Comparison of ENCODE assay signal across 1 cellular context in the genomic region with DNA sequence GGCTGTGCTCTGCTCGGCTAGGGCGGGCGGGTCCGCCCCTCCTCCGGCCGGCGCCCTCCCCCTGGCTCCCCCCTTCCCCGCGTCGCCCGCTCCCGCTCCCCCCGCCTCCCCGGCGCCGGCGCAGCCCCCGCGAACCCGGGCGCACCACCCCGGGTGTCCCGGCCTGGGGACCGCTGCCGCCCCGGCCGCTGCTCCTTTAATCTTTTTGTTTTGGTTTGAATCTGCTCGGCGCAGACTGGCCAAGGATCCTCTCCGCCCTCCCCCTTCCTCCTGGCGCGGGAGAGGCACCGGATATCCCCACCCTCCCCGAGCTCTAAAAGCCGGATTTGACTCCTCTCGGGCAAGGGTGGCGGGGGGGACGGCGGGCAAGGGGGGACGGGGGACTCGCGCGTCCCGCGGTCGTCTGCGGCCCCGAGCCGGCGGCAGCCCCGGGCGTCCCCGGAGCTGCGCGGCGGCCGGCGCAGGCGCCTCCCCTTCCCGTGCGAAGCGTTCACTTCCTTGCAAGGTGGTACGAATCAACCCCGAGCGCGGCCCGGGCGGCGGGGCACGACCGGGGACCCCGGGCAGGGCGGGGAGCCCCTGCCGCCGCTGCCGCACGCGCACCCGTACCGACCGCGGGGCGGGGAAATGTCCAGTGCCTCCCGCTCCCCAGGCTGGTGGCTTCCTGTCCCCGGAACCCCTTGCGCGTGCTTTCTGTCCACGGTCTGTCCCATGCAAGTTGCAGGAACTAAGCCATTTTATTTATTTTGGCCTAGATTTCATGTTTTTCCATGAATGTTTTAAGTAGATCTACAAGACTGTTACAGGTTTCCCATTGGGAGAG.
TF ChIP-seq lines count a peak whose summit lies in the region.

A gene with protein sequence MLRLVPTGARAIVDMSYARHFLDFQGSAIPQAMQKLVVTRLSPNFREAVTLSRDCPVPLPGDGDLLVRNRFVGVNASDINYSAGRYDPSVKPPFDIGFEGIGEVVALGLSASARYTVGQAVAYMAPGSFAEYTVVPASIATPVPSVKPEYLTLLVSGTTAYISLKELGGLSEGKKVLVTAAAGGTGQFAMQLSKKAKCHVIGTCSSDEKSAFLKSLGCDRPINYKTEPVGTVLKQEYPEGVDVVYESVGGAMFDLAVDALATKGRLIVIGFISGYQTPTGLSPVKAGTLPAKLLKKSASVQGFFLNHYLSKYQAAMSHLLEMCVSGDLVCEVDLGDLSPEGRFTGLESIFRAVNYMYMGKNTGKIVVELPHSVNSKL (minus strand): TSS at position 11 of the 823 bp plus-strand sequence. CDS start 81 bp downstream, outside the sequence.

TF ChIP-seq in HepG2, 621 proteins besides CTCF, POLR2A, EP300 and RAD21 (continued from another document and continues in another):
- TF ChIP-seq, protein P1, sequence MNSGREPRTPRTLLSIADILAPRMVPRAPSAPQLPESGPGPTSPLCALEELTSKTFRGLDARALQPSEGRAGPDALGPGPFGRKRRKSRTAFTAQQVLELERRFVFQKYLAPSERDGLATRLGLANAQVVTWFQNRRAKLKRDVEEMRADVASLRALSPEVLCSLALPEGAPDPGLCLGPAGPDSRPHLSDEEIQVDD (CRISPR knock-in tag; IDR thresholded peaks at IDR 0.05; ENCODE audit: borderline replicate concordance) = peak; percentile 30; the same call in 1 of the 2 replicates
- TF ChIP-seq MIER2 (CRISPR knock-in tag; IDR thresholded peaks at IDR 0.05) (no peak), ZNF335 (CRISPR knock-in tag; IDR thresholded peaks at IDR 0.05) (no peak), NR1H2 (CRISPR knock-in tag; IDR thresholded peaks at IDR 0.05; ENCODE audit: borderline replicate concordance, low read depth) (no peak), KDM6A (CRISPR knock-in tag; IDR thresholded peaks at IDR 0.05; ENCODE audit: low read depth) (no peak), FOXK1 (CRISPR knock-in tag; IDR thresholded peaks at IDR 0.05; ENCODE audit: borderline replicate concordance, low read depth) (no peak), CREM (IDR thresholded peaks at IDR 0.05) (no peak), CREM (CRISPR knock-in tag; IDR thresholded peaks at IDR 0.05) (no peak), ZNF264 (CRISPR knock-in tag; IDR thresholded peaks at IDR 0.05) (no peak), POGZ (CRISPR knock-in tag; IDR thresholded peaks at IDR 0.05) (no peak), CHD4 (IDR thresholded peaks at IDR 0.05; ENCODE audit: borderline replicate concordance, low read length) (no peak), GATAD2A (CRISPR knock-in tag; IDR thresholded peaks at IDR 0.05) (no peak), ZNF337 (CRISPR knock-in tag; IDR thresholded peaks at IDR 0.05; ENCODE audit: borderline replicate concordance, low read depth) (no peak), ZNF605 (CRISPR knock-in tag; IDR thresholded peaks at IDR 0.05) (no peak), PPARG (CRISPR knock-in tag; conservative IDR thresholded peaks at IDR 0.05) (no peak), SIN3A (IDR thresholded peaks at IDR 0.05; ENCODE audit: borderline replicate concordance, low read depth, low read length) (peak; percentile 72), PLRG1 (conservative IDR thresholded peaks at IDR 0.05) (no peak), HNRNPL (IDR thresholded peaks at IDR 0.05; ENCODE audit: low read depth, low read length) (no peak), HDAC1 (CRISPR knock-in tag; IDR thresholded peaks at IDR 0.05) (peak; percentile 60), ZNF720 (CRISPR knock-in tag; IDR thresholded peaks at IDR 0.05) (no peak), RORA (CRISPR knock-in tag; IDR thresholded peaks at IDR 0.05) (no peak), ZNF777 (CRISPR knock-in tag; IDR thresholded peaks at IDR 0.05) (peak; percentile 31), ARNT (IDR thresholded peaks at IDR 0.05) (no peak), PAX8 (CRISPR knock-in tag; IDR thresholded peaks at IDR 0.05; ENCODE audit: borderline replicate concordance) (no peak), WIZ (CRISPR knock-in tag; IDR thresholded peaks at IDR 0.05) (no peak), SSRP1 (CRISPR knock-in tag; IDR thresholded peaks at IDR 0.05) (no peak)
- TF ChIP-seq, protein P2, sequence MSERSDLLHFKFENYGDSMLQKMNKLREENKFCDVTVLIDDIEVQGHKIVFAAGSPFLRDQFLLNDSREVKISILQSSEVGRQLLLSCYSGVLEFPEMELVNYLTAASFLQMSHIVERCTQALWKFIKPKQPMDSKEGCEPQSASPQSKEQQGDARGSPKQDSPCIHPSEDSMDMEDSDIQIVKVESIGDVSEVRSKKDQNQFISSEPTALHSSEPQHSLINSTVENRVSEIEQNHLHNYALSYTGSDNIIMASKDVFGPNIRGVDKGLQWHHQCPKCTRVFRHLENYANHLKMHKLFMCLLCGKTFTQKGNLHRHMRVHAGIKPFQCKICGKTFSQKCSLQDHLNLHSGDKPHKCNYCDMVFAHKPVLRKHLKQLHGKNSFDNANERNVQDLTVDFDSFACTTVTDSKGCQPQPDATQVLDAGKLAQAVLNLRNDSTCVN (CRISPR knock-in tag; IDR thresholded peaks at IDR 0.05; ENCODE audit: borderline replicate concordance) = no peak
- TF ChIP-seq, protein P3, sequence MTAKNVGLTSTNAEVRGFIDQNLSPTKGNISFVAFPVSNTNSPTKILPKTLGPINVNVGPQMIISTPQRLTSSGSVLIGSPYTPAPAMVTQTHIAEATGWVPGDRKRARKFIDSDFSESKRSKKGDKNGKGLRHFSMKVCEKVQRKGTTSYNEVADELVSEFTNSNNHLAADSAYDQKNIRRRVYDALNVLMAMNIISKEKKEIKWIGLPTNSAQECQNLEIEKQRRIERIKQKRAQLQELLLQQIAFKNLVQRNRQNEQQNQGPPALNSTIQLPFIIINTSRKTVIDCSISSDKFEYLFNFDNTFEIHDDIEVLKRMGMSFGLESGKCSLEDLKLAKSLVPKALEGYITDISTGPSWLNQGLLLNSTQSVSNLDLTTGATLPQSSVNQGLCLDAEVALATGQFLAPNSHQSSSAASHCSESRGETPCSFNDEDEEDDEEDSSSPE (CRISPR knock-in tag; IDR thresholded peaks at IDR 0.05) = peak; percentile 31; the same call in 1 of the 2 replicates
- TF ChIP-seq, protein P4, sequence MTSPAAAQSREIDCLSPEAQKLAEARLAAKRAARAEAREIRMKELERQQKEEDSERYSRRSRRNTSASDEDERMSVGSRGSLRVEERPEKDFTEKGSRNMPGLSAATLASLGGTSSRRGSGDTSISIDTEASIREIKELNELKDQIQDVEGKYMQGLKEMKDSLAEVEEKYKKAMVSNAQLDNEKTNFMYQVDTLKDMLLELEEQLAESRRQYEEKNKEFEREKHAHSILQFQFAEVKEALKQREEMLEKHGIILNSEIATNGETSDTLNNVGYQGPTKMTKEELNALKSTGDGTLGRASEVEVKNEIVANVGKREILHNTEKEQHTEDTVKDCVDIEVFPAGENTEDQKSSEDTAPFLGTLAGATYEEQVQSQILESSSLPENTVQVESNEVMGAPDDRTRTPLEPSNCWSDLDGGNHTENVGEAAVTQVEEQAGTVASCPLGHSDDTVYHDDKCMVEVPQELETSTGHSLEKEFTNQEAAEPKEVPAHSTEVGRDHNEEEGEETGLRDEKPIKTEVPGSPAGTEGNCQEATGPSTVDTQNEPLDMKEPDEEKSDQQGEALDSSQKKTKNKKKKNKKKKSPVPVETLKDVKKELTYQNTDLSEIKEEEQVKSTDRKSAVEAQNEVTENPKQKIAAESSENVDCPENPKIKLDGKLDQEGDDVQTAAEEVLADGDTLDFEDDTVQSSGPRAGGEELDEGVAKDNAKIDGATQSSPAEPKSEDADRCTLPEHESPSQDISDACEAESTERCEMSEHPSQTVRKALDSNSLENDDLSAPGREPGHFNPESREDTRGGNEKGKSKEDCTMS (CRISPR knock-in tag; conservative IDR thresholded peaks at IDR 0.05) = no peak
- TF ChIP-seq, protein P5, sequence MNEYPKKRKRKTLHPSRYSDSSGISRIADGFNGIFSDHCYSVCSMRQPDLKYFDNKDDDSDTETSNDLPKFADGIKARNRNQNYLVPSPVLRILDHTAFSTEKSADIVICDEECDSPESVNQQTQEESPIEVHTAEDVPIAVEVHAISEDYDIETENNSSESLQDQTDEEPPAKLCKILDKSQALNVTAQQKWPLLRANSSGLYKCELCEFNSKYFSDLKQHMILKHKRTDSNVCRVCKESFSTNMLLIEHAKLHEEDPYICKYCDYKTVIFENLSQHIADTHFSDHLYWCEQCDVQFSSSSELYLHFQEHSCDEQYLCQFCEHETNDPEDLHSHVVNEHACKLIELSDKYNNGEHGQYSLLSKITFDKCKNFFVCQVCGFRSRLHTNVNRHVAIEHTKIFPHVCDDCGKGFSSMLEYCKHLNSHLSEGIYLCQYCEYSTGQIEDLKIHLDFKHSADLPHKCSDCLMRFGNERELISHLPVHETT (CRISPR knock-in tag; conservative IDR thresholded peaks at IDR 0.05) = peak; percentile 93; the same call in 1 of the 2 replicates
- TF ChIP-seq, protein P6, sequence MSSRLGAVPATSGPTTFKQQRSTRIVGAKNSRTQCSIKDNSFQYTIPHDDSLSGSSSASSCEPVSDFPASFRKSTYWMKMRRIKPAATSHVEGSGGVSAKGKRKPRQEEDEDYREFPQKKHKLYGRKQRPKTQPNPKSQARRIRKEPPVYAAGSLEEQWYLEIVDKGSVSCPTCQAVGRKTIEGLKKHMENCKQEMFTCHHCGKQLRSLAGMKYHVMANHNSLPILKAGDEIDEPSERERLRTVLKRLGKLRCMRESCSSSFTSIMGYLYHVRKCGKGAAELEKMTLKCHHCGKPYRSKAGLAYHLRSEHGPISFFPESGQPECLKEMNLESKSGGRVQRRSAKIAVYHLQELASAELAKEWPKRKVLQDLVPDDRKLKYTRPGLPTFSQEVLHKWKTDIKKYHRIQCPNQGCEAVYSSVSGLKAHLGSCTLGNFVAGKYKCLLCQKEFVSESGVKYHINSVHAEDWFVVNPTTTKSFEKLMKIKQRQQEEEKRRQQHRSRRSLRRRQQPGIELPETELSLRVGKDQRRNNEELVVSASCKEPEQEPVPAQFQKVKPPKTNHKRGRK (CRISPR knock-in tag; IDR thresholded peaks at IDR 0.05) = no peak
- TF ChIP-seq, protein P7, sequence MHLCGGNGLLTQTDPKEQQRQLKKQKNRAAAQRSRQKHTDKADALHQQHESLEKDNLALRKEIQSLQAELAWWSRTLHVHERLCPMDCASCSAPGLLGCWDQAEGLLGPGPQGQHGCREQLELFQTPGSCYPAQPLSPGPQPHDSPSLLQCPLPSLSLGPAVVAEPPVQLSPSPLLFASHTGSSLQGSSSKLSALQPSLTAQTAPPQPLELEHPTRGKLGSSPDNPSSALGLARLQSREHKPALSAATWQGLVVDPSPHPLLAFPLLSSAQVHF (CRISPR knock-in tag; IDR thresholded peaks at IDR 0.05) = no peak
- TF ChIP-seq, protein P8, sequence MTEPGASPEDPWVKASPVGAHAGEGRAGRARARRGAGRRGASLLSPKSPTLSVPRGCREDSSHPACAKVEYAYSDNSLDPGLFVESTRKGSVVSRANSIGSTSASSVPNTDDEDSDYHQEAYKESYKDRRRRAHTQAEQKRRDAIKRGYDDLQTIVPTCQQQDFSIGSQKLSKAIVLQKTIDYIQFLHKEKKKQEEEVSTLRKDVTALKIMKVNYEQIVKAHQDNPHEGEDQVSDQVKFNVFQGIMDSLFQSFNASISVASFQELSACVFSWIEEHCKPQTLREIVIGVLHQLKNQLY (CRISPR knock-in tag; IDR thresholded peaks at IDR 0.05) = no peak
- TF ChIP-seq, protein P9, sequence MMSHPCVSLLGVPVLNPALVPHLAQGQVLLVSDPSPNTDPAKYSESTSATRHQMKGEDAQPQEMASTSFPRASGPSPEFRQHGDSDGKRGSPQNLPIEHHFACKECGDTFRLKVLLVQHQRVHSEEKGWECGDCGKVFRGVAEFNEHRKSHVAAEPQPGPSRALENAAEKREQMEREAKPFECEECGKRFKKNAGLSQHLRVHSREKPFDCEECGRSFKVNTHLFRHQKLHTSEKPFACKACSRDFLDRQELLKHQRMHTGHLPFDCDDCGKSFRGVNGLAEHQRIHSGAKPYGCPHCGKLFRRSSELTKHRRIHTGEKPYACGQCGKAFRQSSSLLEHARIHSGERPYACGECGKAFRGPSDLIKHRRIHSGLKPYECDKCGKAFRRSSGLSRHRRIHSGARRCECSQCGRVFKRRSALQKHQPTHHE (CRISPR knock-in tag; IDR thresholded peaks at IDR 0.05; ENCODE audit: borderline replicate concordance) = no peak
- TF ChIP-seq, protein P10, sequence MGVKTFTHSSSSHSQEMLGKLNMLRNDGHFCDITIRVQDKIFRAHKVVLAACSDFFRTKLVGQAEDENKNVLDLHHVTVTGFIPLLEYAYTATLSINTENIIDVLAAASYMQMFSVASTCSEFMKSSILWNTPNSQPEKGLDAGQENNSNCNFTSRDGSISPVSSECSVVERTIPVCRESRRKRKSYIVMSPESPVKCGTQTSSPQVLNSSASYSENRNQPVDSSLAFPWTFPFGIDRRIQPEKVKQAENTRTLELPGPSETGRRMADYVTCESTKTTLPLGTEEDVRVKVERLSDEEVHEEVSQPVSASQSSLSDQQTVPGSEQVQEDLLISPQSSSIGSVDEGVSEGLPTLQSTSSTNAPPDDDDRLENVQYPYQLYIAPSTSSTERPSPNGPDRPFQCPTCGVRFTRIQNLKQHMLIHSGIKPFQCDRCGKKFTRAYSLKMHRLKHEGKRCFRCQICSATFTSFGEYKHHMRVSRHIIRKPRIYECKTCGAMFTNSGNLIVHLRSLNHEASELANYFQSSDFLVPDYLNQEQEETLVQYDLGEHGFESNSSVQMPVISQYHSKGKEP (CRISPR knock-in tag; IDR thresholded peaks at IDR 0.05) = no peak
- TF ChIP-seq, protein P11, sequence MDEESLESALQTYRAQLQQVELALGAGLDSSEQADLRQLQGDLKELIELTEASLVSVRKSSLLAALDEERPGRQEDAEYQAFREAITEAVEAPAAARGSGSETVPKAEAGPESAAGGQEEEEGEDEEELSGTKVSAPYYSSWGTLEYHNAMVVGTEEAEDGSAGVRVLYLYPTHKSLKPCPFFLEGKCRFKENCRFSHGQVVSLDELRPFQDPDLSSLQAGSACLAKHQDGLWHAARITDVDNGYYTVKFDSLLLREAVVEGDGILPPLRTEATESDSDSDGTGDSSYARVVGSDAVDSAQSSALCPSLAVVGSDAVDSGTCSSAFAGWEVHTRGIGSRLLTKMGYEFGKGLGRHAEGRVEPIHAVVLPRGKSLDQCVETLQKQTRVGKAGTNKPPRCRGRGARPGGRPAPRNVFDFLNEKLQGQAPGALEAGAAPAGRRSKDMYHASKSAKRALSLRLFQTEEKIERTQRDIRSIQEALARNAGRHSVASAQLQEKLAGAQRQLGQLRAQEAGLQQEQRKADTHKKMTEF (CRISPR knock-in tag; IDR thresholded peaks at IDR 0.05) = no peak
